ENCODE assay signal across 22 cellular contexts in genomic region chr16:28987170-28987853, GRCh38. TPM values are rescaled to one million over a fixed set of nuclear protein-coding genes. Genes with fewer than 3 reads are reported as not detected.
DNase-seq lines count a peak whose midpoint lies in the region; ATAC-seq and TF ChIP-seq lines count a peak whose summit lies in the region.
"Had no signal": no experiment of that assay in that cellular context is flagged by ENCODE, and none has a peak within 500 bp of the region (broad histone marks: within the 10 kb centered on the region; RNA-seq: fewer than 3 reads in every experiment).

No MANE protein-coding gene starts in this region.

- TF ChIP-seq CTCF in osteoblast (IDR thresholded peaks at IDR 0.05; ENCODE audit: extremely low read depth, low read depth, low read length): no peak
- no peak for TF ChIP-seq CTCF in adrenal gland (IDR thresholded peaks at IDR 0.05)
- no peak for TF ChIP-seq CTCF in foreskin keratinocyte (conservative IDR thresholded peaks at IDR 0.05)

- H3K27ac ChIP-seq in osteoblast (ENCODE audit: low read depth, low read length) (no peak overlapping the region), adrenal gland (no peak overlapping the region), foreskin keratinocyte (no peak overlapping the region)
- H3K27ac ChIP-seq: brain microvascular endothelial cell, coronary artery, neural progenitor cell had no signal

- TF ChIP-seq POLR2A in adrenal gland (IDR thresholded peaks at IDR 0.05): no peak

- no peak for ATAC-seq in activated T-cell treated with anti-CD3 and anti-CD28 coated beads, Interleukin-2, amount 50 U/mL, for 72 hours (replicated peaks in 1 of 2)
- ATAC-seq in activated naive CD8-positive, alpha-beta T cell treated with anti-CD3 and anti-CD28 coated beads, Interleukin-2, amount 50 U/mL, for 24 hours: no peak
- ATAC-seq in foreskin keratinocyte: no peak

- no peak overlapping the region for H3K4me2 ChIP-seq in osteoblast (ENCODE audit: insufficient read depth, low read length)
- H3K4me2 ChIP-seq: neural progenitor cell had no signal

- no peak for DNase-seq in activated T-cell treated with anti-CD3 and anti-CD28 coated beads, Interleukin-2, amount 50 U/mL, for 72 hours
- DNase-seq in activated T-cell treated with anti-CD3 and anti-CD28 coated beads for 4 hours: no peak
- no peak for DNase-seq in Jurkat, Clone E6-1 (ENCODE audit: low read depth, low spot score)
- DNase-seq in activated naive CD8-positive, alpha-beta T cell treated with anti-CD3 and anti-CD28 coated beads, Interleukin-2, amount 50 U/mL, for 24 hours: no peak
- DNase-seq in osteoblast (ENCODE audit: insufficient read length, low spot score, missing footprints): peak; percentile 54
- no peak for DNase-seq in HCEC 1CT
- no peak for DNase-seq in adrenal gland
- DNase-seq in foreskin keratinocyte: no peak
- DNase-seq: brain microvascular endothelial cell, DMS79, head of caudate nucleus, Karpas-422, NCI-H1048, NCI-H187 treated with DMSO at 0.1 percent for 48 hours, NCI-H82, SHP77 treated with DMSO at 0.1 percent for 48 hours had no signal

- peaks cover 28 to 58% of the 10 kb centered on the region in 2 donors for H3K36me3 Mint-ChIP-seq in activated T-cell treated with anti-CD3 and anti-CD28 coated beads, Interleukin-2, amount 50 U/mL, for 72 hours (ENCODE audit: insufficient read depth in 2 of 2)
- peaks cover 62% of the 10 kb centered on the region for H3K36me3 Mint-ChIP-seq in activated naive CD8-positive, alpha-beta T cell treated with anti-CD3 and anti-CD28 coated beads, Interleukin-2, amount 50 U/mL, for 24 hours (ENCODE audit: low read depth)

- H3K4me1 ChIP-seq in osteoblast (ENCODE audit: insufficient read depth, low read length): no peaks in the 10 kb centered on the region
- H3K4me1 ChIP-seq in adrenal gland (replicated peaks in 1 of 2): no peaks in the 10 kb centered on the region
- H3K4me1 ChIP-seq in foreskin keratinocyte: no peaks in the 10 kb centered on the region
- H3K4me1 ChIP-seq: neural progenitor cell had no signal

- intact Hi-C loops in adrenal gland (cut with DNase I): no loop called here

- 94 to 98% (median 96%) methylated on average over 4 of the region's 4 CpGs for WGBS in adrenal gland, 4 donors

- peak overlapping the region; percentile 97 for H3K4me3 ChIP-seq in Jurkat, Clone E6-1 (ENCODE audit: low read length)
- H3K4me3 ChIP-seq in osteoblast (ENCODE audit: insufficient read depth, low read length) (no peak overlapping the region), adrenal gland (no peak overlapping the region)
- H3K4me3 ChIP-seq: coronary artery, neural progenitor cell had no signal

- H3K27me3 ChIP-seq in osteoblast (ENCODE audit: insufficient read depth, low read length) (no peaks in the 10 kb centered on the region), adrenal gland (no peaks in the 10 kb centered on the region), foreskin keratinocyte (no peaks in the 10 kb centered on the region)
- H3K27me3 ChIP-seq: brain microvascular endothelial cell, neural progenitor cell had no signal

- peak overlapping the region; percentile 95 to 99 for H3K4me3 Mint-ChIP-seq in activated T-cell treated with anti-CD3 and anti-CD28 coated beads, Interleukin-2, amount 50 U/mL, for 72 hours
- peak overlapping the region; percentile 84 for H3K4me3 Mint-ChIP-seq in activated naive CD8-positive, alpha-beta T cell treated with anti-CD3 and anti-CD28 coated beads, Interleukin-2, amount 50 U/mL, for 24 hours
- H3K4me3 Mint-ChIP-seq: neural progenitor cell had no signal

- H3K36me3 ChIP-seq in osteoblast (ENCODE audit: insufficient read depth, low read length): peaks cover 23% of the 10 kb centered on the region
- H3K36me3 ChIP-seq in adrenal gland (replicated peaks in 1 of 2): peaks cover 0 to 28% of the 10 kb centered on the region in 2 donors
- H3K36me3 ChIP-seq: neural progenitor cell had no signal

- H4K20me1 ChIP-seq in osteoblast (ENCODE audit: insufficient read depth, low read length): no peaks in the 10 kb centered on the region

- H3K27ac Mint-ChIP-seq in activated T-cell treated with anti-CD3 and anti-CD28 coated beads, Interleukin-2, amount 50 U/mL, for 72 hours: peak overlapping the region; percentile 96
- peak overlapping the region; percentile 97 for H3K27ac Mint-ChIP-seq in activated naive CD8-positive, alpha-beta T cell treated with anti-CD3 and anti-CD28 coated beads, Interleukin-2, amount 50 U/mL, for 24 hours
- H3K27ac Mint-ChIP-seq: neural progenitor cell, progenitor cell of endocrine pancreas had no signal

- H3K79me2 ChIP-seq in osteoblast (ENCODE audit: insufficient read depth, low read length): no peaks in the 10 kb centered on the region

- no peaks in the 10 kb centered on the region for H3K27me3 Mint-ChIP-seq in activated T-cell treated with anti-CD3 and anti-CD28 coated beads, Interleukin-2, amount 50 U/mL, for 72 hours (ENCODE audit: low read depth)
- no peaks in the 10 kb centered on the region for H3K27me3 Mint-ChIP-seq in activated naive CD8-positive, alpha-beta T cell treated with anti-CD3 and anti-CD28 coated beads, Interleukin-2, amount 50 U/mL, for 24 hours
- H3K27me3 Mint-ChIP-seq: progenitor cell of endocrine pancreas had no signal

- peaks cover 66% of the 10 kb centered on the region for H3K4me1 Mint-ChIP-seq in activated T-cell treated with anti-CD3 and anti-CD28 coated beads, Interleukin-2, amount 50 U/mL, for 72 hours (ENCODE audit: low read depth)
- H3K4me1 Mint-ChIP-seq in activated naive CD8-positive, alpha-beta T cell treated with anti-CD3 and anti-CD28 coated beads, Interleukin-2, amount 50 U/mL, for 24 hours: peaks cover 65% of the 10 kb centered on the region
- H3K4me1 Mint-ChIP-seq: neural progenitor cell had no signal

- H3K9me3 ChIP-seq in osteoblast (ENCODE audit: low read depth, low read length) (no peaks in the 10 kb centered on the region), adrenal gland (replicated peaks in 1 of 3) (peaks cover 0 to 6% (median 0%) of the 10 kb centered on the region in 3 donors)

- peaks cover 6% of the 10 kb centered on the region in 2 donors for H3K9me3 Mint-ChIP-seq in activated T-cell treated with anti-CD3 and anti-CD28 coated beads, Interleukin-2, amount 50 U/mL, for 72 hours
- peaks cover 4% of the 10 kb centered on the region for H3K9me3 Mint-ChIP-seq in activated naive CD8-positive, alpha-beta T cell treated with anti-CD3 and anti-CD28 coated beads, Interleukin-2, amount 50 U/mL, for 24 hours
- H3K9me3 Mint-ChIP-seq: neural progenitor cell had no signal

- H2AFZ ChIP-seq in osteoblast (ENCODE audit: low read length): no peak overlapping the region
- H2AFZ ChIP-seq: neural progenitor cell had no signal

RNA-seq across cellular contexts. Expression of gene LAT, which starts 2.5 kb away (rescaled TPM):
- total RNA-seq in activated T-cell treated with anti-CD3 and anti-CD28 coated beads, Interleukin-2, amount 50 U/mL, for 72 hours: 100 to 1,000 TPM; 254 to 360 TPM
- polyA plus RNA-seq in Jurkat, Clone E6-1 (2012; ENCODE audit: insufficient read depth, insufficient read length): 216 TPM
- total RNA-seq in osteoblast: 1.2 and 1.4 TPM in 2 replicates
- 1 to 10 TPM in 5 of 8 donors, under 1 TPM in 2, not detected in 1; 0.42 to 5.2 (median 1.7) TPM for total RNA-seq in adrenal gland
- polyA plus RNA-seq in adrenal gland: 10 to 100 TPM in 2 of 3 donors, 1 to 10 TPM in 1; 1.8 to 50.5 (median 19.0) TPM
- total RNA-seq in foreskin keratinocyte: 1.2 and 1.3 TPM in 2 replicates
- polyA plus RNA-seq in foreskin keratinocyte: 2.3 and 2.4 TPM in 2 replicates

RNA-seq across cellular contexts. Expression of gene SPNS1, which starts 12.7 kb away (rescaled TPM):
- total RNA-seq in activated T-cell treated with anti-CD3 and anti-CD28 coated beads, Interleukin-2, amount 50 U/mL, for 72 hours: 10 to 100 TPM; 21.1 to 23.6 TPM
- 36.3 TPM for polyA plus RNA-seq in Jurkat, Clone E6-1 (2012; ENCODE audit: insufficient read depth, insufficient read length)
- total RNA-seq in osteoblast (50.7 and 51.9 TPM in 2 replicates), adrenal gland (10 to 100 TPM; 29.0 to 64.2 (median 37.9) TPM), foreskin keratinocyte (33.1 and 34.9 TPM in 2 replicates)
- polyA plus RNA-seq in adrenal gland (100 to 1,000 TPM in 2 of 3 donors, 1 to 10 TPM in 1; 8.3 to 168 (median 114) TPM), foreskin keratinocyte (35.9 and 39.9 TPM in 2 replicates)

RNA-seq across cellular contexts. Expression of gene NFATC2IP, which starts 36.6 kb away (rescaled TPM):
- total RNA-seq in activated T-cell treated with anti-CD3 and anti-CD28 coated beads, Interleukin-2, amount 50 U/mL, for 72 hours: 10 to 100 TPM; 81.1 to 97.6 TPM
- polyA plus RNA-seq in Jurkat, Clone E6-1 (2012; ENCODE audit: insufficient read depth, insufficient read length): 59.5 TPM
- total RNA-seq in osteoblast: 18.1 and 20.0 TPM in 2 replicates
- 10 to 100 TPM in 7 of 8 donors, 1 to 10 TPM in 1; 7.7 to 23.9 (median 18.3) TPM for total RNA-seq in adrenal gland
- 10 to 100 TPM; 10.4 to 25.2 (median 18.3) TPM for polyA plus RNA-seq in adrenal gland
- 30.4 and 31.2 TPM in 2 replicates for total RNA-seq in foreskin keratinocyte
- polyA plus RNA-seq in foreskin keratinocyte: 17.0 and 19.6 TPM in 2 replicates

RNA-seq across cellular contexts. Expression of gene CD19, which starts 55.5 kb away (rescaled TPM):
- total RNA-seq in activated T-cell treated with anti-CD3 and anti-CD28 coated beads, Interleukin-2, amount 50 U/mL, for 72 hours: 1 to 10 TPM; 1.3 to 1.4 TPM
- polyA plus RNA-seq in Jurkat, Clone E6-1 (2012; ENCODE audit: insufficient read depth, insufficient read length): not detected
- not detected in 2 replicates for total RNA-seq in osteoblast
- 1 to 10 TPM in 1 of 8 donors, under 1 TPM in 5, not detected in 2; 0.32 to 1.8 (median 0.46) TPM for total RNA-seq in adrenal gland
- under 1 TPM; 0.26 to 0.88 (median 0.40) TPM for polyA plus RNA-seq in adrenal gland
- not detected in 2 replicates for total RNA-seq in foreskin keratinocyte
- not detected in 2 replicates for polyA plus RNA-seq in foreskin keratinocyte
- total RNA-seq: H4, HT-29, progenitor cell of endocrine pancreas had no signal
- polyA plus RNA-seq: AG04450 had no signal

Comparison
In these comparisons a context has a peak if more than half of its experiments do, and no peak if none do; other contexts are left out.
1. RNA of gene LAT, which starts 2.5 kb away (total RNA-seq): 254 to 360 TPM in activated T-cell treated with anti-CD3 and anti-CD28 coated beads, Interleukin-2, amount 50 U/mL, for 72 hours; 0.42 to 5.2 TPM in adrenal gland, 1.2 to 1.4 TPM in osteoblast and 1.2 to 1.3 TPM in foreskin keratinocyte; every median in the first group is over 10 times any median in the second.